ENCODE assay signal across 15 cellular contexts in the genomic region with DNA sequence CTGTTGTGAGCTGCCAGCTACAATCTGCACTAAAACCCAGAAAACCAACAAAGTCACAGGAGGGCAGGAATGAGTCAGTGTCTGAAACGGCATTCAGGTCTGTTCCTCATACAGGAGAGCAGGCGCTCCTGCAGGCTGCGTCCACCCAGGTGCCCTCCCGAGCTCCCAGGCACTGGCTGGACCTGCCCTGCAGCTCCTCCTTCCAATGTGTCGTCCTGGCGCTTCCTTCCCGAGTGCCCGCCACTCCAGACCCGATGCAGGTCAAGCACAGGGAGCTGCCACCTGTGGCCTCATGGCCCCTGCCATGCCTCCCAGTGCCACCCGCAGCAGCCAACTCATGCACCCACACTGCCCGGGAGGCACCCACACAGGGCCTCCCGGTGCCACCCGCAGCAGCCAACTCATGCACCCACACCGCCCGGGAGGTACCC. TPM values are rescaled to one million over a fixed set of nuclear protein-coding genes. Genes with fewer than 3 reads are reported as not detected.
DNase-seq lines count a peak whose midpoint lies in the region; ATAC-seq and TF ChIP-seq lines count a peak whose summit lies in the region.
"Had no signal": no experiment of that assay in that cellular context is flagged by ENCODE, and none has a peak within 500 bp of the region (broad histone marks: within the 10 kb centered on the region; RNA-seq: fewer than 3 reads in every experiment).

No MANE protein-coding gene starts in this region.

- H3K36me3 ChIP-seq in mammary epithelial cell (ENCODE audit: insufficient read depth, low read length) (peaks cover 18% of the 10 kb centered on the region), MG63 (peaks cover 60% of the 10 kb centered on the region)

- H3K4me2 ChIP-seq in mammary epithelial cell (ENCODE audit: insufficient read depth, low read depth, low read length), result no peak overlapping the region

- H3K9me3 ChIP-seq in mammary epithelial cell (replicated peaks; ENCODE audit: insufficient read depth, low read length), result no peaks in the 10 kb centered on the region
- H3K9me3 ChIP-seq in T-helper 17 cell (ENCODE audit: control insufficient read depth, low read length, poor library complexity, severe bottlenecking), result no peaks in the 10 kb centered on the region
- no peaks in the 10 kb centered on the region for H3K9me3 ChIP-seq in MG63
- H3K9me3 ChIP-seq: prostate gland had no signal

- no peak overlapping the region for H2AFZ ChIP-seq in mammary epithelial cell (ENCODE audit: low read depth, low read length)

- H3K4me3 ChIP-seq in mammary epithelial cell (replicated peaks in 1 of 3; ENCODE audit: insufficient read depth in 1 of 3, low read depth in 2 of 3, low read length in 3 of 3) (no peak overlapping the region), MG63 (no peak overlapping the region), lower leg skin (ENCODE audit: low read depth, poor library complexity, severe bottlenecking) (no peak overlapping the region)
- H3K4me3 ChIP-seq: prostate gland had no signal

- H3K36me3 Mint-ChIP-seq in MCF 10A (ENCODE audit: insufficient read depth, unreplicated experiment) (peaks cover 85% of the 10 kb centered on the region), T-helper 17 cell (ENCODE audit: low read depth) (no peaks in the 10 kb centered on the region), chondrocyte (ENCODE audit: low read depth) (peaks cover 19% of the 10 kb centered on the region)
- peaks cover 41% of the 10 kb centered on the region for H3K36me3 Mint-ChIP-seq in stimulated activated memory B cell treated with anti-CD40 and anti-IgM and Interleukin-4, amounts not matched to agents 10 μg/mL and 1 μg/mL and 100 μg/mL, for 72 hours
- H3K36me3 Mint-ChIP-seq: IgD-negative memory B cell had no signal

- no TSS peak for BruUV-seq in mammary epithelial cell (replicated peaks; lab: Mats Ljungman, UMichigan)
- no TSS peak for BruUV-seq in MCF 10A (replicated peaks; lab: Mats Ljungman, UMichigan)

- POLR2A ChIA-PET in MCF 10A (lab: Yijun Ruan, JAX), result no interaction called here

- H3K4me1 Mint-ChIP-seq in MCF 10A (ENCODE audit: insufficient read depth, unreplicated experiment) (peaks cover 7% of the 10 kb centered on the region), T-helper 17 cell (peaks cover 49% of the 10 kb centered on the region), chondrocyte (ENCODE audit: low read depth) (peaks cover 28% of the 10 kb centered on the region)
- peaks cover 83% of the 10 kb centered on the region for H3K4me1 Mint-ChIP-seq in stimulated activated memory B cell treated with anti-CD40 and anti-IgM and Interleukin-4, amounts not matched to agents 10 μg/mL and 1 μg/mL and 100 μg/mL, for 72 hours

- no peak for TF ChIP-seq POLR2A in lower leg skin (IDR thresholded peaks at IDR 0.05)

- dilution Hi-C loops in mammary epithelial cell (cut with HindIII; ENCODE audit: low sequenced_read_pairs), result no loop called here

- H3K27me3 Mint-ChIP-seq in MCF 10A (ENCODE audit: insufficient read depth, unreplicated experiment), result no peaks in the 10 kb centered on the region
- H3K27me3 Mint-ChIP-seq in T-helper 17 cell, result no peaks in the 10 kb centered on the region
- H3K27me3 Mint-ChIP-seq in chondrocyte (ENCODE audit: low read depth), result no peaks in the 10 kb centered on the region
- no peaks in the 10 kb centered on the region for H3K27me3 Mint-ChIP-seq in stimulated activated memory B cell treated with anti-CD40 and anti-IgM and Interleukin-4, amounts not matched to agents 10 μg/mL and 1 μg/mL and 100 μg/mL, for 72 hours
- H3K27me3 Mint-ChIP-seq: IgD-negative memory B cell had no signal

- H3K4me1 ChIP-seq in mammary epithelial cell (ENCODE audit: insufficient read depth, low read length), result no peaks in the 10 kb centered on the region
- H3K4me1 ChIP-seq: prostate gland had no signal

- H3K79me2 ChIP-seq in mammary epithelial cell (ENCODE audit: insufficient read depth, low read length), result peaks cover 98% of the 10 kb centered on the region

- ATAC-seq in T-helper 17 cell, result peak; percentile 42
- peak; percentile 51 for ATAC-seq in stimulated activated memory B cell treated with anti-CD40 and anti-IgM and Interleukin-4, amounts not matched to agents 10 μg/mL and 1 μg/mL and 100 μg/mL, for 72 hours

- H3K4me3 Mint-ChIP-seq in MCF 10A (ENCODE audit: unreplicated experiment), result no peak overlapping the region
- H3K4me3 Mint-ChIP-seq in T-helper 17 cell, result peak overlapping the region; percentile 21
- H3K4me3 Mint-ChIP-seq in chondrocyte (ENCODE audit: unreplicated experiment), result no peak overlapping the region
- peak overlapping the region; percentile 12 for H3K4me3 Mint-ChIP-seq in stimulated activated memory B cell treated with anti-CD40 and anti-IgM and Interleukin-4, amounts not matched to agents 10 μg/mL and 1 μg/mL and 100 μg/mL, for 72 hours
- H3K4me3 Mint-ChIP-seq: IgD-negative memory B cell had no signal

- H3K9me3 Mint-ChIP-seq in MCF 10A (ENCODE audit: unreplicated experiment), result no peaks in the 10 kb centered on the region
- H3K9me3 Mint-ChIP-seq in chondrocyte (ENCODE audit: low read depth), result no peaks in the 10 kb centered on the region
- H3K9me3 Mint-ChIP-seq in stimulated activated memory B cell treated with anti-CD40 and anti-IgM and Interleukin-4, amounts not matched to agents 10 μg/mL and 1 μg/mL and 100 μg/mL, for 72 hours, result no peaks in the 10 kb centered on the region
- H3K9me3 Mint-ChIP-seq: IgD-negative memory B cell had no signal

- TF ChIP-seq CTCF in mammary epithelial cell (conservative IDR thresholded peaks at IDR 0.05 in 1 of 2, IDR thresholded peaks at IDR 0.05 in 1 of 2; ENCODE audit: extremely low read depth in 1 of 2, insufficient read depth in 1 of 2, low read depth in 1 of 2, low read length in 2 of 2) (no peak), MCF 10A (IDR thresholded peaks at IDR 0.05; ENCODE audit: unreplicated experiment) (no peak), chondrocyte (IDR thresholded peaks at IDR 0.05) (no peak), lower leg skin (IDR thresholded peaks at IDR 0.05) (no peak)

- H3K9ac ChIP-seq in mammary epithelial cell (ENCODE audit: insufficient read depth, low read length), result no peak overlapping the region

- H3K27me3 ChIP-seq in mammary epithelial cell (ENCODE audit: insufficient read depth, low read length) (no peaks in the 10 kb centered on the region), MG63 (no peaks in the 10 kb centered on the region)

- intact Hi-C loops in mammary epithelial cell (cut with micrococcal nuclease) (no loop called here), MCF 10A (cut with micrococcal nuclease) (no loop called here), lower leg skin (cut with DNase I; ENCODE audit: low total_unique reads) (no loop called here)

- no peak overlapping the region for H3K27ac Mint-ChIP-seq in MCF 10A (ENCODE audit: low read depth, unreplicated experiment)
- H3K27ac Mint-ChIP-seq in T-helper 17 cell, result peak overlapping the region; percentile 91
- H3K27ac Mint-ChIP-seq in chondrocyte (ENCODE audit: unreplicated experiment), result peak overlapping the region; percentile 13
- peak overlapping the region; percentile 33 for H3K27ac Mint-ChIP-seq in stimulated activated memory B cell treated with anti-CD40 and anti-IgM and Interleukin-4, amounts not matched to agents 10 μg/mL and 1 μg/mL and 100 μg/mL, for 72 hours

- DNase-seq in mammary epithelial cell (peak; percentile 11), MCF 10A (ENCODE audit: unreplicated experiment) (no peak), T-helper 17 cell (no peak), chondrocyte (ENCODE audit: low spot score) (no peak), MG63 (no peak), lower leg skin (ENCODE audit: low spot score in 2 of 2) (no peak), NCI-H2196 (lab: John Stamatoyannopoulos, UW; ENCODE audit: unreplicated experiment) (no peak)
- DNase-seq: activated CD8-positive, alpha-beta memory T cell treated with anti-CD3 and anti-CD28 coated beads for 24 hours; aorta; effector CD4-positive, alpha-beta T cell; NCI-H146; NCI-H510A treated with DMSO at 0.1 percent for 48 hours had no signal

- no peak overlapping the region for H3K27ac ChIP-seq in mammary epithelial cell (ENCODE audit: insufficient read depth, low read depth, low read length)
- H3K27ac ChIP-seq: prostate gland had no signal

- WGBS in mammary epithelial cell (ENCODE audit: low coverage, missing lambda C conversion rate), result 73% methylated on average over 9 of the region's 15 CpGs
- WGBS in lower leg skin, 2 donors, result 68 to 70% methylated on average over 15 of the region's 15 CpGs

- CTCF ChIA-PET in mammary epithelial cell (lab: Charles Lee; ENCODE audit: low non-redundant PET) (no interaction called here), MCF 10A (lab: Yijun Ruan, JAX) (no interaction called here)

- in situ Hi-C loops in mammary epithelial cell (cut with MboI; ENCODE audit: low sequenced_read_pairs in 2 of 2), result no loop called here

- peaks cover 6% of the 10 kb centered on the region for H4K20me1 ChIP-seq in mammary epithelial cell (ENCODE audit: insufficient read depth, low read length)

RNA-seq across cellular contexts. Expression of a gene that starts 12.0 kb away (rescaled TPM):
- 10 to 100 TPM; 25.5 to 26.9 TPM for total RNA-seq in mammary epithelial cell
- polyA plus RNA-seq in mammary epithelial cell, result 4.5 TPM
- 5.3 TPM for polyA minus RNA-seq in mammary epithelial cell
- total RNA-seq in MCF 10A (2022), result 40.7 and 48.1 TPM in 2 replicates
- total RNA-seq in T-helper 17 cell, result 100 to 1,000 TPM; 127 to 153 TPM
- total RNA-seq in chondrocyte, result 27.7 to 29.5 TPM (median 29.5 TPM) in 3 replicates
- total RNA-seq in MG63 (2014; rRNA removed; shearing (Covaris generic); ENCODE audit: low replicate concordance), result 17.3 and 18.0 TPM in 2 replicates
- total RNA-seq in lower leg skin, result 100 to 1,000 TPM in 2 of 4 donors, 10 to 100 TPM in 2; 64.8 to 104 (median 89.8) TPM

RNA-seq across cellular contexts. Expression of a gene that starts 38.0 kb away (rescaled TPM):
- total RNA-seq in mammary epithelial cell (10 to 100 TPM; 16.8 to 20.7 TPM), MCF 10A (2022) (15.9 and 16.4 TPM in 2 replicates), T-helper 17 cell (10 to 100 TPM; 15.4 to 20.4 TPM), chondrocyte (15.3 to 17.6 TPM (median 17.6 TPM) in 3 replicates), lower leg skin (10 to 100 TPM in 1 of 4 donors, 1 to 10 TPM in 3; 8.6 to 11.6 (median 9.6) TPM)
- 6.3 TPM for polyA plus RNA-seq in mammary epithelial cell
- 19.3 TPM for polyA minus RNA-seq in mammary epithelial cell
- 5.8 and 9.4 TPM in 2 replicates for total RNA-seq in MG63 (2014; rRNA removed; shearing (Covaris generic); ENCODE audit: low replicate concordance)

Comparison
In these comparisons a context has a peak if more than half of its experiments do, and no peak if none do; other contexts are left out.
1. H3K4me3 Mint-ChIP-seq: peak in T-helper 17 cell (single experiment) and stimulated activated memory B cell treated with anti-CD40 and anti-IgM and Interleukin-4, amounts not matched to agents 10 μg/mL and 1 μg/mL and 100 μg/mL, for 72 hours (single experiment); none in MCF 10A (single experiment) and chondrocyte (single experiment).